Comparison of ENCODE assay signal across 9 cellular contexts in genomic region chr13:102555914-102556553, GRCh38. TPM values are rescaled to one million over a fixed set of nuclear protein-coding genes. Genes with fewer than 3 reads are reported as not detected.
DNase-seq lines count a peak whose midpoint lies in the region; ATAC-seq and TF ChIP-seq lines count a peak whose summit lies in the region.
"Had no signal": no experiment of that assay in that cellular context is flagged by ENCODE, and none has a peak within 500 bp of the region (broad histone marks: within the 10 kb centered on the region; RNA-seq: fewer than 3 reads in every experiment).

No MANE protein-coding gene starts in this region.

- DNase-seq in BE2C (peak; percentile 37), NCI-H524 (lab: John Stamatoyannopoulos, UW) (peak; percentile 44 to 73), left lobe of liver (ENCODE audit: low spot score) (no peak), activated gamma-delta T cell treated with Interleukin-2 at 50 U/mL for 16 hours (no peak)

- H3K36me3 ChIP-seq in BE2C = no peaks in the 10 kb centered on the region

- no peak overlapping the region for H3K4me3 Mint-ChIP-seq in brain
- H3K4me3 Mint-ChIP-seq: memory B cell had no signal

- peaks cover 5% of the 10 kb centered on the region for H3K4me1 Mint-ChIP-seq in brain
- H3K4me1 Mint-ChIP-seq: memory B cell had no signal

- no peaks in the 10 kb centered on the region for H3K4me1 ChIP-seq in BE2C

- H3K4me3 ChIP-seq in BE2C (ENCODE audit: low read depth, low read length) = peak overlapping the region; percentile 20

- no peaks in the 10 kb centered on the region for H3K27me3 ChIP-seq in BE2C

- ATAC-seq in HG03139 (IDR thresholded peaks at IDR 0.05; ENCODE audit: unreplicated experiment) = peak; percentile 84
- ATAC-seq in left lobe of liver = peak; percentile 86
- ATAC-seq in GM18870 (IDR thresholded peaks at IDR 0.05; ENCODE audit: unreplicated experiment) = no peak

- H3K27ac Mint-ChIP-seq in brain = no peak overlapping the region
- H3K27ac Mint-ChIP-seq: memory B cell had no signal

- peak; percentile 68 for TF ChIP-seq CTCF in BE2C (IDR thresholded peaks at IDR 0.05; ENCODE audit: low read depth, low read length)
- TF ChIP-seq CTCF in GM12873 (IDR thresholded peaks at IDR 0.05; ENCODE audit: insufficient read depth, low read depth, low read length, missing control alignments) = peak; percentile 53
- TF ChIP-seq CTCF in brain (conservative IDR thresholded peaks at IDR 0.05) = peak; percentile 58 to 68

- peaks cover 0 to 4% (median 0%) of the 10 kb centered on the region in 5 experiments for H3K9me3 Mint-ChIP-seq in brain
- H3K9me3 Mint-ChIP-seq: memory B cell had no signal

- no peaks in the 10 kb centered on the region for H3K9me3 ChIP-seq in BE2C

- no peaks in the 10 kb centered on the region for H3K36me3 Mint-ChIP-seq in brain
- H3K36me3 Mint-ChIP-seq: memory B cell had no signal

- H3K27me3 Mint-ChIP-seq in brain = peaks cover 3% of the 10 kb centered on the region

RNA-seq across cellular contexts. Expression of gene TPP2, which starts 40.8 kb away (rescaled TPM):
- 24.9 TPM for polyA plus RNA-seq in BE2C (2012; ENCODE audit: insufficient read depth, insufficient read length, low read depth)
- polyA plus RNA-seq in brain (ENCODE audit: insufficient read depth, low read depth, low replicate concordance) = 16.6 TPM
- total RNA-seq in left lobe of liver = 20.3 TPM

Comparison
In these comparisons a context has a peak if more than half of its experiments do, and no peak if none do; other contexts are left out.
1. DNase-seq: peak in BE2C (single experiment) and NCI-H524 (2 of 2); none in left lobe of liver (single experiment) and activated gamma-delta T cell treated with Interleukin-2 at 50 U/mL for 16 hours (single experiment).
2. Peak in every context shown above with its lines, with median percentiles within 50 percentile points of each other: CTCF ChIP-seq.